In genomic region chr10:47260505-47261111, GRCh38 we compare ENCODE assay signal across 11 cellular contexts. TPM values are rescaled to one million over a fixed set of nuclear protein-coding genes. Genes with fewer than 3 reads are reported as not detected.
DNase-seq lines count a peak whose midpoint lies in the region; ATAC-seq and TF ChIP-seq lines count a peak whose summit lies in the region.
"Had no signal": no experiment of that assay in that cellular context is flagged by ENCODE, and none has a peak within 500 bp of the region (broad histone marks: within the 10 kb centered on the region; RNA-seq: fewer than 3 reads in every experiment).

No MANE protein-coding gene starts in this region.

- H3K56ac ChIP-seq in mesendoderm (ENCODE audit: low read length), result no peak overlapping the region

- DNase-seq in NCI-H82 (lab: John Stamatoyannopoulos, UW) (peak; percentile 7), NCI-H82 treated with DMSO at 0.1 percent for 48 hours (lab: John Stamatoyannopoulos, UW; ENCODE audit: unreplicated experiment) (no peak), mesendoderm (peak; percentile 55), NCI-H146 (lab: John Stamatoyannopoulos, UW) (no peak), occipital lobe (lab: John Stamatoyannopoulos, UW) (no peak)
- DNase-seq in activated CD8-positive, alpha-beta T cell treated with anti-CD3 and anti-CD28 coated beads for 36 hours, result peak; percentile 43

- H3K9ac ChIP-seq in mesendoderm (ENCODE audit: low read length), result no peak overlapping the region
- H3K9ac ChIP-seq: KMS-11 had no signal

- H3K4me1 Mint-ChIP-seq in activated CD8-positive, alpha-beta T cell treated with anti-CD3 and anti-CD28 coated beads for 36 hours (ENCODE audit: low read depth), result peaks cover 93% of the 10 kb centered on the region

- no peak overlapping the region for H2BK120ac ChIP-seq in mesendoderm (ENCODE audit: low read depth, low read length)

- H3K27me3 ChIP-seq in mesendoderm (ENCODE audit: insufficient read depth, low read length, poor library complexity), result no peaks in the 10 kb centered on the region

- no peak for TF ChIP-seq CTCF in activated CD8-positive, alpha-beta T cell treated with anti-CD3 and anti-CD28 coated beads for 36 hours (IDR thresholded peaks at IDR 0.05)

- CTCF ChIA-PET in activated CD8-positive, alpha-beta T cell treated with anti-CD3 and anti-CD28 coated beads for 36 hours (lab: Charles Lee), result interaction anchor here (0.9 to 3.2 kb wide), 9 partner anchors 9 to 213 kb away, joined by 3 to 13 read pairs (median 5); no protein-coding TSS in a partner anchor

- H2BK5ac ChIP-seq in mesendoderm (ENCODE audit: low read length), result no peak overlapping the region

- peaks cover 7% of the 10 kb centered on the region for H3K9me3 Mint-ChIP-seq in activated CD8-positive, alpha-beta T cell treated with anti-CD3 and anti-CD28 coated beads for 36 hours

- H3K79me2 ChIP-seq in mesendoderm (ENCODE audit: control insufficient read depth, insufficient read depth, low read length), result no peaks in the 10 kb centered on the region

- no peak overlapping the region for H4K8ac ChIP-seq in mesendoderm (ENCODE audit: low read depth, low read length)

- H3K27ac ChIP-seq in mesendoderm (ENCODE audit: low read depth, low read length), result no peak overlapping the region
- H3K27ac ChIP-seq: 22Rv1, KMS-11 had no signal

- no peak overlapping the region for H3K4me3 ChIP-seq in mesendoderm (ENCODE audit: low read length)

- peak overlapping the region; percentile 44 for H3K4me3 Mint-ChIP-seq in activated CD8-positive, alpha-beta T cell treated with anti-CD3 and anti-CD28 coated beads for 36 hours

- no peak overlapping the region for H4K5ac ChIP-seq in mesendoderm (ENCODE audit: low read length)

- no peaks in the 10 kb centered on the region for H3K79me1 ChIP-seq in mesendoderm (ENCODE audit: low read length)

- WGBS in mesendoderm (ENCODE audit: extremely low coverage, insufficient coverage, low lambda C conversion rate), result no CpG with 5 or more reads among the region's 9 CpGs

- ATAC-seq in HG03108 (IDR thresholded peaks at IDR 0.05; ENCODE audit: unreplicated experiment), result peak; percentile 5
- no peak for ATAC-seq in activated CD8-positive, alpha-beta T cell treated with anti-CD3 and anti-CD28 coated beads for 36 hours
- ATAC-seq in HG02678 (IDR thresholded peaks at IDR 0.05; ENCODE audit: unreplicated experiment), result no peak
- ATAC-seq: Panc1 had no signal

- H3K18ac ChIP-seq in mesendoderm (ENCODE audit: low read length), result no peak overlapping the region

- H3K23ac ChIP-seq in mesendoderm (ENCODE audit: low read length), result no peak overlapping the region

- no peak overlapping the region for H3K4me2 ChIP-seq in mesendoderm (ENCODE audit: low read length)
- H3K4me2 ChIP-seq: KMS-11 had no signal

- H2BK15ac ChIP-seq in mesendoderm (replicated peaks; ENCODE audit: low read depth), result no peak overlapping the region

- POLR2A ChIA-PET in activated CD8-positive, alpha-beta T cell treated with anti-CD3 and anti-CD28 coated beads for 36 hours (lab: Charles Lee), result interaction anchor here (0.9 to 1.4 kb wide), 5 partner anchors 11 to 182 kb away, joined by 3 read pairs; no protein-coding TSS in a partner anchor

- H3K4me1 ChIP-seq in mesendoderm (ENCODE audit: control insufficient read depth, low read depth, low read length), result no peaks in the 10 kb centered on the region

- no peak overlapping the region for H2AK5ac ChIP-seq in mesendoderm (ENCODE audit: low read length)

- no peaks in the 10 kb centered on the region for H3K36me3 ChIP-seq in mesendoderm (ENCODE audit: control insufficient read depth, insufficient read depth, low read length)

- intact Hi-C loops in activated CD8-positive, alpha-beta T cell treated with anti-CD3 and anti-CD28 coated beads for 36 hours (cut with micrococcal nuclease), result no loop called here

- no peak overlapping the region for H3K4ac ChIP-seq in mesendoderm (ENCODE audit: low read depth, low read length)

- no peaks in the 10 kb centered on the region for H3K27me3 Mint-ChIP-seq in activated CD8-positive, alpha-beta T cell treated with anti-CD3 and anti-CD28 coated beads for 36 hours

- peak overlapping the region; percentile 93 for H3K27ac Mint-ChIP-seq in activated CD8-positive, alpha-beta T cell treated with anti-CD3 and anti-CD28 coated beads for 36 hours

- H3K36me3 Mint-ChIP-seq in activated CD8-positive, alpha-beta T cell treated with anti-CD3 and anti-CD28 coated beads for 36 hours (ENCODE audit: low read depth), result peaks cover 36% of the 10 kb centered on the region

RNA-seq across cellular contexts. Expression of gene GDF10, which starts 39.4 kb away (rescaled TPM):
- total RNA-seq in activated CD8-positive, alpha-beta T cell treated with anti-CD3 and anti-CD28 coated beads for 36 hours, result 1 to 10 TPM; 1.4 to 1.5 TPM
- 0.08 TPM for polyA plus RNA-seq in mesendoderm (2013, experiment 1 of 2)
- polyA plus RNA-seq in mesendoderm (2013, experiment 2 of 2), result 0.17 TPM
- 3.1 TPM for total RNA-seq in occipital lobe

Comparison
In these comparisons a context has a peak if more than half of its experiments do, and no peak if none do; other contexts are left out.
1. DNase-seq: peak in NCI-H82 (single experiment), activated CD8-positive, alpha-beta T cell treated with anti-CD3 and anti-CD28 coated beads for 36 hours (single experiment) and mesendoderm (single experiment); none in NCI-H82 treated with DMSO at 0.1 percent for 48 hours (single experiment), NCI-H146 (single experiment) and occipital lobe (single experiment).